In genomic region chr6:13194852-13195251, GRCh38 we compare ENCODE assay signal across 8 cellular contexts.
DNase-seq lines count a peak whose midpoint lies in the region; ATAC-seq and TF ChIP-seq lines count a peak whose summit lies in the region.

No MANE protein-coding gene starts in this region.

- DNase-seq in activated T-cell treated with anti-CD3 and anti-CD28 coated beads, Interleukin-2, amount 50 U/mL, for 72 hours, result peak; percentile 23 to 26
- no peak for DNase-seq in activated T-cell treated with anti-CD3 and anti-CD28 coated beads, Interleukin-2, amount 50 U/mL, for 4 hours
- DNase-seq in HUDEP-2 (lab: John Stamatoyannopoulos, UW; ENCODE audit: unreplicated experiment in 76 of 76) (peak in 66 of 76 experiments; percentile 4 to 82 (median 52)), hepatocyte (ENCODE audit: low spot score) (peak; percentile 71), smooth muscle cell of the brain vasculature (ENCODE audit: low read depth, low spot score) (peak; percentile 18), NCI-H2029 (lab: John Stamatoyannopoulos, UW) (no peak)
- peak; percentile 10 for DNase-seq in activated naive CD8-positive, alpha-beta T cell treated with anti-CD3 and anti-CD28 coated beads for 36 hours

- no peaks in the 10 kb centered on the region for H3K9me2 ChIP-seq in hepatocyte (replicated peaks; ENCODE audit: insufficient read depth)

- H3K4me3 ChIP-seq in hepatocyte, result no peak overlapping the region

- peaks cover 15% of the 10 kb centered on the region for H3K27me3 Mint-ChIP-seq in activated T-cell treated with anti-CD3 and anti-CD28 coated beads, Interleukin-2, amount 50 U/mL, for 72 hours (ENCODE audit: low read depth)
- H3K27me3 Mint-ChIP-seq in activated T-cell treated with anti-CD3 and anti-CD28 coated beads, Interleukin-2, amount 50 U/mL, for 4 hours (ENCODE audit: low read depth), result peaks cover 11% of the 10 kb centered on the region
- peaks cover 5% of the 10 kb centered on the region for H3K27me3 Mint-ChIP-seq in activated naive CD8-positive, alpha-beta T cell treated with anti-CD3 and anti-CD28 coated beads for 36 hours

- no peak for ATAC-seq in activated T-cell treated with anti-CD3 and anti-CD28 coated beads, Interleukin-2, amount 50 U/mL, for 72 hours (replicated peaks in 1 of 2)
- ATAC-seq in activated T-cell treated with anti-CD3 and anti-CD28 coated beads, Interleukin-2, amount 50 U/mL, for 4 hours, result no peak
- no peak for ATAC-seq in GM18858 (IDR thresholded peaks at IDR 0.05; ENCODE audit: unreplicated experiment)

- no peak overlapping the region for H2AFZ ChIP-seq in hepatocyte

- no peak overlapping the region for H3K4me2 ChIP-seq in hepatocyte

- H3K9me3 ChIP-seq in hepatocyte (ENCODE audit: low read depth), result no peaks in the 10 kb centered on the region

- no peak overlapping the region for H3K4me3 Mint-ChIP-seq in activated T-cell treated with anti-CD3 and anti-CD28 coated beads, Interleukin-2, amount 50 U/mL, for 72 hours
- H3K4me3 Mint-ChIP-seq in activated T-cell treated with anti-CD3 and anti-CD28 coated beads, Interleukin-2, amount 50 U/mL, for 4 hours, result no peak overlapping the region
- H3K4me3 Mint-ChIP-seq in activated naive CD8-positive, alpha-beta T cell treated with anti-CD3 and anti-CD28 coated beads for 36 hours, result no peak overlapping the region

- no peaks in the 10 kb centered on the region for H3K27me3 ChIP-seq in hepatocyte

- no peaks in the 10 kb centered on the region for H3K4me1 Mint-ChIP-seq in activated T-cell treated with anti-CD3 and anti-CD28 coated beads, Interleukin-2, amount 50 U/mL, for 72 hours (ENCODE audit: low read depth)
- no peaks in the 10 kb centered on the region for H3K4me1 Mint-ChIP-seq in activated T-cell treated with anti-CD3 and anti-CD28 coated beads, Interleukin-2, amount 50 U/mL, for 4 hours (ENCODE audit: low read depth)
- no peaks in the 10 kb centered on the region for H3K4me1 Mint-ChIP-seq in activated naive CD8-positive, alpha-beta T cell treated with anti-CD3 and anti-CD28 coated beads for 36 hours

- no peaks in the 10 kb centered on the region for H3K9me3 Mint-ChIP-seq in activated T-cell treated with anti-CD3 and anti-CD28 coated beads, Interleukin-2, amount 50 U/mL, for 72 hours
- H3K9me3 Mint-ChIP-seq in activated T-cell treated with anti-CD3 and anti-CD28 coated beads, Interleukin-2, amount 50 U/mL, for 4 hours, result no peaks in the 10 kb centered on the region
- no peaks in the 10 kb centered on the region for H3K9me3 Mint-ChIP-seq in activated naive CD8-positive, alpha-beta T cell treated with anti-CD3 and anti-CD28 coated beads for 36 hours

- no peak overlapping the region for H3K27ac ChIP-seq in hepatocyte

- H3K27ac Mint-ChIP-seq in activated T-cell treated with anti-CD3 and anti-CD28 coated beads, Interleukin-2, amount 50 U/mL, for 72 hours, result no peak overlapping the region
- no peak overlapping the region for H3K27ac Mint-ChIP-seq in activated naive CD8-positive, alpha-beta T cell treated with anti-CD3 and anti-CD28 coated beads for 36 hours

- no peaks in the 10 kb centered on the region for H4K20me1 ChIP-seq in hepatocyte (ENCODE audit: insufficient read depth, poor library complexity, severe bottlenecking)

- no peaks in the 10 kb centered on the region for H3K36me3 Mint-ChIP-seq in activated T-cell treated with anti-CD3 and anti-CD28 coated beads, Interleukin-2, amount 50 U/mL, for 72 hours (ENCODE audit: insufficient read depth in 2 of 2)
- no peaks in the 10 kb centered on the region for H3K36me3 Mint-ChIP-seq in activated T-cell treated with anti-CD3 and anti-CD28 coated beads, Interleukin-2, amount 50 U/mL, for 4 hours (ENCODE audit: insufficient read depth)
- no peaks in the 10 kb centered on the region for H3K36me3 Mint-ChIP-seq in activated naive CD8-positive, alpha-beta T cell treated with anti-CD3 and anti-CD28 coated beads for 36 hours

- 46% methylated on average over 6 of the region's 6 CpGs for WGBS in hepatocyte (ENCODE audit: low lambda C conversion rate, missing lambda C conversion rate)

- no peaks in the 10 kb centered on the region for H3K36me3 ChIP-seq in hepatocyte (replicated peaks; ENCODE audit: insufficient read depth, low read depth)

- H3K79me2 ChIP-seq in hepatocyte, result no peaks in the 10 kb centered on the region

- TF ChIP-seq CTCF in hepatocyte (IDR thresholded peaks at IDR 0.05; ENCODE audit: poor library complexity), result peak; percentile 59

- no peaks in the 10 kb centered on the region for H3K4me1 ChIP-seq in hepatocyte (ENCODE audit: insufficient read depth)

Comparison
In these comparisons a context has a peak if more than half of its experiments do, and no peak if none do; other contexts are left out.
1. DNase-seq: peak in activated T-cell treated with anti-CD3 and anti-CD28 coated beads, Interleukin-2, amount 50 U/mL, for 72 hours (2 of 2), HUDEP-2 (66 of 76), activated naive CD8-positive, alpha-beta T cell treated with anti-CD3 and anti-CD28 coated beads for 36 hours (single experiment), hepatocyte (single experiment) and smooth muscle cell of the brain vasculature (single experiment); none in activated T-cell treated with anti-CD3 and anti-CD28 coated beads, Interleukin-2, amount 50 U/mL, for 4 hours (single experiment) and NCI-H2029 (single experiment).